ENCODE assay signal across 8 cellular contexts in the genomic region with DNA sequence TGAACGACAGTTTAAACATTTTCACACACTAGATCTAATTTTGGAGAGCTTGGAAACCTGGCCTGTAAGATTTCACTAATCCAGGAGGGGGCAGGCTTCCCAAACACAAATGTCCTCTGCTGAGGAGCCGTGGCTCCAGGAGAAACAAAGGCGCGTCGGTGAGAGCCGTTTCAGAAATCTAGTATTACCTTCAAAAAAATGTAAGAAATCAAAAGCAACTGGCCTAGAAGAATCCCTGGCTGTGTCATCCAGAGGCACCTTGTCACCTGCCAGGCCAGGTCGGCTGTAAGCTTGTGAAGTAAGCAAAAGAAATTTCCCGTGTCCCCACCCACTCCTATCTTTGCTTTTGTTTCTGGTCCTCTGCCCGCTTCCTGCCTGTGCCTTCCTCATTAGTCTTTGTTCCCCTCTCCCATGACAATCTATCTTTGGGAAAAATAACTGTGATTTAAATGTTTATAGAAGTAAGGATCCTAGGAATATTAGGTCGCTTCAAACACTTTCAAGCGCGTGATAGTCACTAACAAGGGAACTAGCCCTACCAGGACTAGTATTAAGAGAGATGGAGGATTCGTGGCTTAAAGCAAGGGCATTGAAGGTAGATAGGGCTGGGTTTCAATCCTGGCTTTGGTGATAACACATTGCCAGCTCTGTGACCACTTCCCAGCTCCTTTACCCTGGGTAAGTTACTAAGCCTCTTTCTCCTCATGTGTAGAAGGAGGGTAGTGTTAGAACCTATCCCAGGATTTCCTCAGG.
DNase-seq lines count a peak whose midpoint lies in the region; ATAC-seq, FAIRE-seq and TF ChIP-seq lines count a peak whose summit lies in the region.

No MANE protein-coding gene starts in this region.

- H2AFZ ChIP-seq in HepG2 (ENCODE audit: low read length) = peak overlapping the region; percentile 100

- no peak for TF ChIP-seq POLR2A in HepG2 (IDR thresholded peaks at IDR 0.05; ENCODE audit: insufficient read depth in 1 of 2, low read depth in 2 of 2, low read length in 2 of 2)

- TF ChIP-seq CTCF in coronary artery (IDR thresholded peaks at IDR 0.05) = peak; percentile 69
- peak; percentile 90 for TF ChIP-seq CTCF in HepG2 (CRISPR knock-in tag; IDR thresholded peaks at IDR 0.05)

- no peak for TF ChIP-seq EP300 in HepG2 (IDR thresholded peaks at IDR 0.05; ENCODE audit: low read depth in 2 of 2, low read length in 2 of 2)
- TF ChIP-seq EP300 in HepG2 (CRISPR knock-in tag; IDR thresholded peaks at IDR 0.05; ENCODE audit: borderline replicate concordance) = no peak

- no peaks in the 10 kb centered on the region for H3K36me3 ChIP-seq in HepG2 (replicated peaks in 1 of 2; ENCODE audit: control insufficient read depth in 1 of 2, insufficient read depth in 2 of 2, low read length in 2 of 2)

- 3% methylated on average over 13 of the region's 13 CpGs for WGBS in HepG2 (ENCODE audit: low lambda C conversion rate)

- peak; percentile 91 for TF ChIP-seq RAD21 in HepG2 (CRISPR knock-in tag; IDR thresholded peaks at IDR 0.05)

- H3K4me3 ChIP-seq in coronary artery (peak overlapping the region; percentile 61), HepG2 (replicated peaks in 1 of 3; ENCODE audit: insufficient read depth in 1 of 3, low read depth in 2 of 3, low read length in 3 of 3) (peak overlapping the region; percentile 57 to 77 (median 74))

- H3K27ac ChIP-seq in coronary artery = no peak overlapping the region
- H3K27ac ChIP-seq in HepG2 (ENCODE audit: extremely low read length, insufficient read depth, low read length) = no peak overlapping the region

- 0 out of 5 replicates have a peak, but pooled peaks cover 0 to under 1% of the 10 kb centered on the region in 2 experiments for H3K27me3 ChIP-seq in HepG2 (ENCODE audit: control insufficient read depth in 1 of 2, insufficient read depth in 2 of 2, low read length in 2 of 2)

- H3K79me2 ChIP-seq in HepG2 (ENCODE audit: insufficient read depth, low read length) = no peaks in the 10 kb centered on the region

- intact Hi-C loops in HepG2 (cut with micrococcal nuclease; ENCODE audit: unreplicated experiment) = loop anchor here (1.0 to 5.0 kb wide), 7 partner anchors 267 to 573 kb away; no protein-coding TSS in a partner anchor

- peaks cover 7% of the 10 kb centered on the region for H3K4me1 ChIP-seq in HepG2 (ENCODE audit: insufficient read depth, low read length)

- no peaks in the 10 kb centered on the region for H4K20me1 ChIP-seq in HepG2 (ENCODE audit: insufficient read depth, low read length)

- BruUV-seq in HepG2 (replicated peaks; lab: Mats Ljungman, UMichigan) = no TSS peak

- in situ Hi-C loops in HepG2 (cut with HindIII; ENCODE audit: extremely low pct_ligation_motif_present, low pct_unique_long_range_greater_than_20kb) = loop anchor here (5.0 kb wide), 3 partner anchors 360 to 575 kb away; no protein-coding TSS in a partner anchor

- CTCF ChIA-PET in HepG2 (lab: Yijun Ruan, JAX; ENCODE audit: low intra/inter-chr PET ratio, low total read pairs) = interaction anchor here (0.8 to 3.2 kb wide), 6 partner anchors 268 to 573 kb away, joined by 3 to 62 read pairs (median 14); no protein-coding TSS in a partner anchor

- POLR2A ChIA-PET in HepG2 (lab: Yijun Ruan, JAX) = no interaction called here

- H3K4me2 ChIP-seq in HepG2 (ENCODE audit: low read depth, low read length) = peak overlapping the region; percentile 92

- ATAC-seq in HG03025 (IDR thresholded peaks at IDR 0.05; ENCODE audit: low FRiP score, unreplicated experiment) (peak; percentile 68), HepG2 (peak; percentile 86)

- no peaks in the 10 kb centered on the region for H3K9me3 ChIP-seq in HepG2 (ENCODE audit: low read length)

- peak; percentile 95 for FAIRE-seq in HepG2 (lab: Jason Lieb, UNC)

- peak overlapping the region; percentile 60; the same call in 1 of the 2 replicates for H3K9ac ChIP-seq in HepG2 (ENCODE audit: insufficient read depth, low read depth, low read length)

- DNase-seq in activated gamma-delta T cell treated with Interleukin-2 at 50 U/mL for 16 hours = peak; percentile 66
- no peak for DNase-seq in activated gamma-delta T cell (lab: John Stamatoyannopoulos, UW)
- peak; percentile 83 for DNase-seq in NCI-H2171 treated with DMSO at 0.1 percent for 48 hours (lab: John Stamatoyannopoulos, UW)
- DNase-seq in activated CD4-positive, alpha-beta T cell treated with anti-CD3 and anti-CD28 coated beads for 24 hours (ENCODE audit: low read depth in 2 of 2) = peak; percentile 45 to 50
- DNase-seq in coronary artery (ENCODE audit: low spot score) = no peak
- DNase-seq in HepG2 (ENCODE audit: low spot score) = peak; percentile 62
- peak; percentile 59 to 65 for DNase-seq in stimulated activated CD4-positive, alpha-beta T cell treated with anti-CD3 and anti-CD28 coated beads, Interleukin-2, amount 100 ng/mL, for 48 hours

TF ChIP-seq in HepG2, 621 proteins besides CTCF, POLR2A, EP300 and RAD21 (continues in another document):
- TF ChIP-seq RARA (CRISPR knock-in tag; IDR thresholded peaks at IDR 0.05) (no peak), SNAI1 (CRISPR knock-in tag; IDR thresholded peaks at IDR 0.05; ENCODE audit: borderline replicate concordance) (no peak), ISX (CRISPR knock-in tag; conservative IDR thresholded peaks at IDR 0.05) (no peak), AGO1 (IDR thresholded peaks at IDR 0.05; ENCODE audit: low read depth, low read length, poor library complexity, severe bottlenecking) (no peak), GPN1 (CRISPR knock-in tag; IDR thresholded peaks at IDR 0.05; ENCODE audit: borderline replicate concordance) (no peak), ZNF362 (CRISPR knock-in tag; IDR thresholded peaks at IDR 0.05; ENCODE audit: borderline replicate concordance) (no peak)
- TF ChIP-seq, protein P1, sequence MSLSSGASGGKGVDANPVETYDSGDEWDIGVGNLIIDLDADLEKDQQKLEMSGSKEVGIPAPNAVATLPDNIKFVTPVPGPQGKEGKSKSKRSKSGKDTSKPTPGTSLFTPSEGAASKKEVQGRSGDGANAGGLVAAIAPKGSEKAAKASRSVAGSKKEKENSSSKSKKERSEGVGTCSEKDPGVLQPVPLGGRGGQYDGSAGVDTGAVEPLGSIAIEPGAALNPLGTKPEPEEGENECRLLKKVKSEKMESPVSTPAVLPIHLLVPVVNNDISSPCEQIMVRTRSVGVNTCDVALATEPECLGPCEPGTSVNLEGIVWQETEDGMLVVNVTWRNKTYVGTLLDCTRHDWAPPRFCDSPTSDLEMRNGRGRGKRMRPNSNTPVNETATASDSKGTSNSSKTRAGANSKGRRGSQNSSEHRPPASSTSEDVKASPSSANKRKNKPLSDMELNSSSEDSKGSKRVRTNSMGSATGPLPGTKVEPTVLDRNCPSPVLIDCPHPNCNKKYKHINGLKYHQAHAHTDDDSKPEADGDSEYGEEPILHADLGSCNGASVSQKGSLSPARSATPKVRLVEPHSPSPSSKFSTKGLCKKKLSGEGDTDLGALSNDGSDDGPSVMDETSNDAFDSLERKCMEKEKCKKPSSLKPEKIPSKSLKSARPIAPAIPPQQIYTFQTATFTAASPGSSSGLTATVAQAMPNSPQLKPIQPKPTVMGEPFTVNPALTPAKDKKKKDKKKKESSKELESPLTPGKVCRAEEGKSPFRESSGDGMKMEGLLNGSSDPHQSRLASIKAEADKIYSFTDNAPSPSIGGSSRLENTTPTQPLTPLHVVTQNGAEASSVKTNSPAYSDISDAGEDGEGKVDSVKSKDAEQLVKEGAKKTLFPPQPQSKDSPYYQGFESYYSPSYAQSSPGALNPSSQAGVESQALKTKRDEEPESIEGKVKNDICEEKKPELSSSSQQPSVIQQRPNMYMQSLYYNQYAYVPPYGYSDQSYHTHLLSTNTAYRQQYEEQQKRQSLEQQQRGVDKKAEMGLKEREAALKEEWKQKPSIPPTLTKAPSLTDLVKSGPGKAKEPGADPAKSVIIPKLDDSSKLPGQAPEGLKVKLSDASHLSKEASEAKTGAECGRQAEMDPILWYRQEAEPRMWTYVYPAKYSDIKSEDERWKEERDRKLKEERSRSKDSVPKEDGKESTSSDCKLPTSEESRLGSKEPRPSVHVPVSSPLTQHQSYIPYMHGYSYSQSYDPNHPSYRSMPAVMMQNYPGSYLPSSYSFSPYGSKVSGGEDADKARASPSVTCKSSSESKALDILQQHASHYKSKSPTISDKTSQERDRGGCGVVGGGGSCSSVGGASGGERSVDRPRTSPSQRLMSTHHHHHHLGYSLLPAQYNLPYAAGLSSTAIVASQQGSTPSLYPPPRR (CRISPR knock-in tag; IDR thresholded peaks at IDR 0.05; ENCODE audit: borderline replicate concordance) = no peak

Comparison
In these comparisons a context has a peak if more than half of its experiments do, and no peak if none do; other contexts are left out.
1. DNase-seq: peak in activated gamma-delta T cell treated with Interleukin-2 at 50 U/mL for 16 hours (single experiment), NCI-H2171 treated with DMSO at 0.1 percent for 48 hours (single experiment), activated CD4-positive, alpha-beta T cell treated with anti-CD3 and anti-CD28 coated beads for 24 hours (2 of 2), HepG2 (single experiment) and stimulated activated CD4-positive, alpha-beta T cell treated with anti-CD3 and anti-CD28 coated beads, Interleukin-2, amount 100 ng/mL, for 48 hours (2 of 2); none in activated gamma-delta T cell (single experiment) and coronary artery (single experiment).